ENCODE assay signal across 15 cellular contexts in the genomic region with DNA sequence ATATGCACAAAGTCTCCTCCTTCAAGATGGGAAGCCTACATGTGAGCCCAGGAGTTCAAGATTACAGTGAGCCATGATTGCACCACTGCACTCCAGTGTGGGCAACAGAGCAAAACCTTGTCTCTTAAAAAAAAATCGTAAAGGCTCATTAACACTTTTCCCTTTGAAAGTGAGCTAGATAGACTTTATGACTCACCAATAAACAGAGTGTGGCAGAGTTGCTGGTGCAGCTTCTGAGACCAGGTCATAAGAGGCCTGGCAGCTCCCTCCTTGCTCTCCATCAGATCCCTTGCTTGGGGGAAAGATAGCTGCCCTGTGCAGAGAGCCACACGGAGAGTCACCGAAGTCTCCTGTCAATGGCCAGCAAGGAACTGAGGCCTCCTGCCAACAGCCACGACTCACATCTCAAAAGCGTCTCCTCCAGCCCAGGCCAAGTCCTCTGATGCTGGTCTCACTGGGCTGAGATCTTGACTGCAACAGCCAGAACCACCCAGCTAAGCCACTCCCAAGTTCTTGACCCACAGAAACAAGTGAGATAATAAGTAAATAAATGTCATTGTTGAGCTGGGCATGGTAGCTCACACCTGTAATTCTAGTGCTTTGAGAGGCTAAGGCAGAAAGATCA. TPM values are rescaled to one million over a fixed set of nuclear protein-coding genes. Genes with fewer than 3 reads are reported as not detected.
DNase-seq lines count a peak whose midpoint lies in the region; ATAC-seq and TF ChIP-seq lines count a peak whose summit lies in the region.
"Had no signal": no experiment of that assay in that cellular context is flagged by ENCODE, and none has a peak within 500 bp of the region (broad histone marks: within the 10 kb centered on the region; RNA-seq: fewer than 3 reads in every experiment).

No MANE protein-coding gene starts in this region.

- no peak for TF ChIP-seq CTCF in coronary artery (IDR thresholded peaks at IDR 0.05)
- TF ChIP-seq CTCF in left lung (IDR thresholded peaks at IDR 0.05): no peak
- TF ChIP-seq CTCF in transverse colon (IDR thresholded peaks at IDR 0.05): no peak

- no peak for TF ChIP-seq EP300 in transverse colon (IDR thresholded peaks at IDR 0.05; ENCODE audit: low read depth)

- in situ Hi-C loops in transverse colon (cut with MboI; ENCODE audit: low pct_ligation_motif_present in 1 of 4, low pct_unique_long_range_greater_than_20kb in 1 of 4, low sequenced_read_pairs in 3 of 4): loop anchor here in 1 of 4 donors (10.0 kb wide), 1 partner anchor 193 kb away; a partner anchor contains a TSS

- ATAC-seq in left lung: peak; percentile 69
- ATAC-seq: HepG2 had no signal

- H3K27ac ChIP-seq in coronary artery (peak overlapping the region; percentile 47 to 87), left lung (peak overlapping the region; percentile 50 to 77), transverse colon (peak overlapping the region; percentile 82 to 88 (median 84))

- TF ChIP-seq POLR2A in transverse colon (IDR thresholded peaks at IDR 0.05): peak; percentile 43

- intact Hi-C loops in left lung (cut with DNase I): loop anchor here in 1 of 2 donors (10.0 kb wide), 1 partner anchor 193 kb away; a partner anchor contains a TSS
- intact Hi-C loops in transverse colon (cut with DNase I; ENCODE audit: low total_unique reads): loop anchor here (10.0 kb wide), 1 partner anchor 193 kb away; a partner anchor contains a TSS

- 0 to 45% methylated on average over 1 to 5 of the region's 5 CpGs for whole genome bisulfite sequencing in transverse colon (ENCODE audit: low coverage in 1 of 2), 2 donors

- H3K36me3 ChIP-seq in MG63 (no peaks in the 10 kb centered on the region), left lung (no peaks in the 10 kb centered on the region), transverse colon (no peaks in the 10 kb centered on the region)

- no peaks in the 10 kb centered on the region; the same call in 1 of the 2 replicates for H3K9me3 ChIP-seq in MG63
- H3K9me3 ChIP-seq in left lung: no peaks in the 10 kb centered on the region
- H3K9me3 ChIP-seq in transverse colon: no peaks in the 10 kb centered on the region

- H3K27me3 ChIP-seq in MG63 (no peaks in the 10 kb centered on the region), left lung (peaks cover 0 to 9% of the 10 kb centered on the region in 2 donors), transverse colon (no peaks in the 10 kb centered on the region)

- H3K4me1 ChIP-seq in left lung: peaks cover 9 to 11% of the 10 kb centered on the region in 2 donors
- H3K4me1 ChIP-seq in transverse colon: peaks cover 23 to 65% (median 49%) of the 10 kb centered on the region in 4 donors

- no peak overlapping the region for H3K4me3 ChIP-seq in MG63
- no peak overlapping the region for H3K4me3 ChIP-seq in coronary artery
- H3K4me3 ChIP-seq in left lung: no peak overlapping the region
- no peak overlapping the region for H3K4me3 ChIP-seq in transverse colon
- H3K4me3 ChIP-seq: dorsolateral prefrontal cortex had no signal

- peak; percentile 67 for DNase-seq in MG63
- peak; percentile 76 for DNase-seq in coronary artery (ENCODE audit: low spot score)
- peak in 1 of 2 donors; percentile 65 for DNase-seq in left lung
- peak; percentile 28 for DNase-seq in transverse colon
- no peak for DNase-seq in NCI-H187 treated with DMSO at 0.1 percent for 48 hours (lab: John Stamatoyannopoulos, UW)
- DNase-seq in SHP77 treated with DMSO at 0.1 percent for 48 hours (lab: John Stamatoyannopoulos, UW): no peak
- DNase-seq in hepatic stellate cell (ENCODE audit: low spot score): no peak
- DNase-seq: activated naive CD4-positive, alpha-beta T cell treated with anti-CD3 and anti-CD28 coated beads, Interleukin-2, amount 50 U/mL, for 16 hours; stimulated activated CD4-positive, alpha-beta T cell treated with anti-CD3 and anti-CD28 coated beads, Interleukin-4, amount 100 ng/mL, for 1 hour had no signal

RNA-seq across cellular contexts. Expression of a gene that starts 8.7 kb away (rescaled TPM):
- not detected in 2 replicates for total RNA-seq in MG63 (2014; rRNA removed; shearing (Covaris generic); ENCODE audit: low replicate concordance)
- total RNA-seq in left lung (1 to 10 TPM in 1 of 2 donors, not detected in 1; 1.1 TPM), transverse colon (1 to 10 TPM in 1 of 4 donors, under 1 TPM in 1, not detected in 2; 0.64 to 1.2 TPM)
- total RNA-seq: H4; HepG2; lung microvascular endothelial cell; subcutaneous adipose tissue; T-helper 1 cell treated with Interleukin-12 subunit alpha and Interleukin-12 subunit beta and Interleukin-4 antibody, amounts not matched to agents 30 ng/mL and 1 ng/mL, for 36 hours had no signal

RNA-seq across cellular contexts. Expression of a gene that starts 50.8 kb away (rescaled TPM):
- not detected in 2 replicates for total RNA-seq in MG63 (2014; rRNA removed; shearing (Covaris generic); ENCODE audit: low replicate concordance)
- total RNA-seq in left lung: 1 to 10 TPM; 2.7 to 4.9 TPM
- total RNA-seq in transverse colon: 1 to 10 TPM in 3 of 4 donors, under 1 TPM in 1; 0.75 to 2.2 (median 1.7) TPM
- total RNA-seq: HepG2; T-helper 1 cell treated with Interleukin-12 subunit alpha and Interleukin-12 subunit beta and Interleukin-4 antibody, amounts not matched to agents 30 ng/mL and 1 ng/mL, for 36 hours had no signal

RNA-seq across cellular contexts. Expression of a gene that starts 58.0 kb away (rescaled TPM):
- not detected in 2 replicates for total RNA-seq in MG63 (2014; rRNA removed; shearing (Covaris generic); ENCODE audit: low replicate concordance)
- total RNA-seq in left lung (1 to 10 TPM; 1.7 to 2.1 TPM), transverse colon (1 to 10 TPM in 1 of 4 donors, under 1 TPM in 1, not detected in 2; 0.95 to 1.2 TPM)
- total RNA-seq: T-helper 1 cell treated with Interleukin-12 subunit alpha and Interleukin-12 subunit beta and Interleukin-4 antibody, amounts not matched to agents 30 ng/mL and 1 ng/mL, for 36 hours had no signal

Comparison
In these comparisons a context has a peak if more than half of its experiments do, and no peak if none do; other contexts are left out.
1. DNase-seq: peak in MG63 (single experiment), coronary artery (single experiment) and transverse colon (single experiment); none in NCI-H187 treated with DMSO at 0.1 percent for 48 hours (single experiment), SHP77 treated with DMSO at 0.1 percent for 48 hours (single experiment) and hepatic stellate cell (single experiment).
2. Peak in every context shown above with its lines, with median percentiles within 50 percentile points of each other: H3K27ac ChIP-seq.